ENCODE assay signal across 11 cellular contexts in the genomic region with DNA sequence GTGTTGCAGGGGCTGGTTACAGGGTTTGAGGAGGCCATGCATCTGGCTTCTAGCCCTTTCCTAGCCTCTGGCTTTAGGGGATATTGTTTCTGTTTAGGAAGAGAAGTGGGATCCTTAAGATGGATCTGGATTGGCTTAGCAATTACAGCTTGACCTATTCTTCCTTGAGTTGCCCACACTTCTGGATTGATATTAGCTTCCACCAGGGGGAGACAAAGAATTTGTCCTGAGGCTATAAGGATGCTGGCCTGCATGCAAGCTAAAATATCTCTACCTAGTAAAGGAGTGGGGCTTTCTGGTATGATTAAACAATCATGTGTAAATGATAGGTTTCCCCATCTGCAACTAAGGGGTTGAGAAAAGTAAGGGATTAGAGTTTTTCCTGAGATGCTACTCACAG.
A peak's percentile ranks its signal among the peaks of the same experiment; 100 is the strongest.
DNase-seq lines count a peak whose midpoint lies in the region; ATAC-seq and TF ChIP-seq lines count a peak whose summit lies in the region.
"Had no signal": no experiment of that assay in that cellular context is flagged by ENCODE, and none has a peak within 500 bp of the region (broad histone marks: within the 10 kb centered on the region; RNA-seq: fewer than 3 reads in every experiment).

No MANE protein-coding gene starts in this region.

- POLR2A ChIA-PET in OCI-LY7 (lab: Charles Lee): no interaction called here

- H3K27ac ChIP-seq in OCI-LY7 (ENCODE audit: low read depth, low read length, poor library complexity, severe bottlenecking): no peak overlapping the region

- CTCF ChIA-PET in OCI-LY7 (lab: Charles Lee; ENCODE audit: unreplicated experiment): no interaction called here

- BruUV-seq in OCI-LY7 (replicated peaks; lab: Mats Ljungman, UMichigan): no TSS peak

- no peak overlapping the region for H3K4me3 ChIP-seq in OCI-LY7 (ENCODE audit: low read depth, low read length, poor library complexity, severe bottlenecking)

- intact Hi-C loops in OCI-LY7 (cut with micrococcal nuclease; ENCODE audit: unreplicated experiment) (no loop called here), posterior cingulate gyrus (cut with DNase I) (no loop called here)

- H3K79me2 ChIP-seq in OCI-LY7 (ENCODE audit: insufficient read depth, low read depth, low read length): no peaks in the 10 kb centered on the region

- H3K4me2 ChIP-seq in OCI-LY7 (ENCODE audit: low read length): no peak overlapping the region

- H3K4me1 ChIP-seq in OCI-LY7 (ENCODE audit: insufficient read depth, low read length, poor library complexity, severe bottlenecking): no peaks in the 10 kb centered on the region

- no peaks in the 10 kb centered on the region for H3K9me3 ChIP-seq in OCI-LY7 (ENCODE audit: low read length)

- peak; percentile 67 for TF ChIP-seq CTCF in OCI-LY7 (conservative IDR thresholded peaks at IDR 0.05; ENCODE audit: low read length)

- DNase-seq in Caki2 (ENCODE audit: low read depth) (peak; percentile 21), OCI-LY7 (ENCODE audit: low spot score) (peak; percentile 22), iris pigment epithelial cell (ENCODE audit: low read depth) (peak; percentile 38), posterior cingulate gyrus (no peak)
- DNase-seq in activated CD4-positive, alpha-beta T cell treated with anti-CD3 and anti-CD28 coated beads for 48 hours: no peak
- DNase-seq: aorta, NCI-H187 had no signal

- H3K36me3 ChIP-seq in OCI-LY7 (ENCODE audit: insufficient read depth, low read length): no peaks in the 10 kb centered on the region

- in situ Hi-C loops in Caki2 (cut with HindIII; ENCODE audit: low pct_unique_long_range_greater_than_20kb, low sequenced_read_pairs): no loop called here

- no peaks in the 10 kb centered on the region for H4K20me1 ChIP-seq in OCI-LY7 (ENCODE audit: insufficient read depth, low read length)

- no peak overlapping the region for H2AFZ ChIP-seq in OCI-LY7 (ENCODE audit: low read length)

- no peaks in the 10 kb centered on the region for H3K9me2 ChIP-seq in OCI-LY7 (ENCODE audit: insufficient read depth, low read length)

- peak; percentile 66 for ATAC-seq in GM19351 (IDR thresholded peaks at IDR 0.05; ENCODE audit: unreplicated experiment)
- ATAC-seq in GM21515 (IDR thresholded peaks at IDR 0.05; ENCODE audit: unreplicated experiment): no peak
- ATAC-seq in GM19328 (IDR thresholded peaks at IDR 0.05; ENCODE audit: unreplicated experiment): no peak
- ATAC-seq: HCT116 had no signal

Comparison
In these comparisons a context has a peak if more than half of its experiments do, and no peak if none do; other contexts are left out.
1. DNase-seq: peak in Caki2 (single experiment), OCI-LY7 (single experiment) and iris pigment epithelial cell (single experiment); none in posterior cingulate gyrus (0 of 10) and activated CD4-positive, alpha-beta T cell treated with anti-CD3 and anti-CD28 coated beads for 48 hours (single experiment).